Comparison of ENCODE assay signal across 1 cellular context in genomic region chr7:22528537-22528936, GRCh38. TPM values are rescaled to one million over a fixed set of nuclear protein-coding genes. Genes with fewer than 3 reads are reported as not detected.
"Had no signal": no experiment of that assay in that cellular context is flagged by ENCODE, and none has a peak within 500 bp of the region (broad histone marks: within the 10 kb centered on the region; RNA-seq: fewer than 3 reads in every experiment).

No MANE protein-coding gene starts in this region.

RNA-seq across cellular contexts. Expression of gene STEAP1B, which starts 28.5 kb away (rescaled TPM):
- total RNA-seq: HT-29 had no signal
